In the genomic region with DNA sequence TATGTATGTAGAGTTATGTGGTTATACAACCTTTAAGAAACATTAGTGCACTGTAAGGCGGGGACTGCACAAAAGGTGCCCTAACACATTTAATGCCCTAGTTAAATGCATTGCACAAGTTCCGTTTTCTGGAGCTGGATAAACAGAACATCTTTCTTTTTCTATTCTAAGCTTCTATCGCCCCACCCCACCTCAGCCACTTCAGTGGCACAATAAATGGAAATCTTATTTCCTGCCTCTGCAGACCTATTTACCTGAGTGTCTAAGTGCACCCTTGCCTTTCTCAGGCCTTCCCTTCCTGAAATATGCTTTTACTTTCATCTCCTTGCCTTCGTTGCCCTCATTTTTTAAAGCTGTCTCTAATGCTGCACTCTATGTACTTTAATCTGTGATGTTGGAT, we compare ENCODE assay signal across 9 cellular contexts.
A peak's percentile ranks its signal among the peaks of the same experiment; 100 is the strongest.
DNase-seq lines count a peak whose midpoint lies in the region; ATAC-seq and TF ChIP-seq lines count a peak whose summit lies in the region.
"Had no signal": no experiment of that assay in that cellular context is flagged by ENCODE, and none has a peak within 500 bp of the region (broad histone marks: within the 10 kb centered on the region; RNA-seq: fewer than 3 reads in every experiment).

No MANE protein-coding gene starts in this region.

- peaks cover 82% of the 10 kb centered on the region for H3K79me2 ChIP-seq in mammary epithelial cell (ENCODE audit: insufficient read depth, low read length)

- peak overlapping the region in 1 of 3 experiments; percentile 14 for H3K4me3 ChIP-seq in mammary epithelial cell (replicated peaks in 1 of 3; ENCODE audit: insufficient read depth in 1 of 3, low read depth in 2 of 3, low read length in 3 of 3)
- no peak overlapping the region for H3K4me3 ChIP-seq in skin epidermis
- H3K4me3 ChIP-seq in ovary: no peak overlapping the region

- H3K4me1 ChIP-seq in mammary epithelial cell (ENCODE audit: insufficient read depth, low read length) (peaks cover 50% of the 10 kb centered on the region), ovary (ENCODE audit: insufficient read depth) (peaks cover 39% of the 10 kb centered on the region)

- H2AFZ ChIP-seq in mammary epithelial cell (ENCODE audit: low read depth, low read length): no peak overlapping the region

- H3K4me2 ChIP-seq in mammary epithelial cell (ENCODE audit: insufficient read depth, low read depth, low read length): peak overlapping the region; percentile 88

- H3K9me3 Mint-ChIP-seq in IgD-negative memory B cell: peaks cover 3 to 9% (median 7%) of the 10 kb centered on the region in 3 donors
- peaks cover 3% of the 10 kb centered on the region for H3K9me3 Mint-ChIP-seq in glutamatergic neuron (ENCODE audit: unreplicated experiment)

- H3K4me1 Mint-ChIP-seq in IgD-negative memory B cell (peaks cover 39 to 59% (median 43%) of the 10 kb centered on the region in 3 donors), glutamatergic neuron (ENCODE audit: low read depth, unreplicated experiment) (peaks cover 5% of the 10 kb centered on the region)

- H3K4me3 Mint-ChIP-seq in IgD-negative memory B cell (peak overlapping the region; percentile 18 to 88 (median 64)), glutamatergic neuron (ENCODE audit: unreplicated experiment) (no peak overlapping the region)

- BruUV-seq in mammary epithelial cell (replicated peaks; lab: Mats Ljungman, UMichigan): no TSS peak

- no peak overlapping the region for H3K9ac ChIP-seq in mammary epithelial cell (ENCODE audit: insufficient read depth, low read length)

- CTCF ChIA-PET in mammary epithelial cell (lab: Charles Lee; ENCODE audit: low non-redundant PET): no interaction called here

- in situ Hi-C loops in mammary epithelial cell (cut with MboI; ENCODE audit: low sequenced_read_pairs in 2 of 2): no loop called here

- no peak for ATAC-seq in GM19452 (IDR thresholded peaks at IDR 0.05; ENCODE audit: unreplicated experiment)
- ATAC-seq in GM19395 (IDR thresholded peaks at IDR 0.05; ENCODE audit: unreplicated experiment): no peak
- ATAC-seq: HCT116 had no signal

- H3K27me3 ChIP-seq in mammary epithelial cell (ENCODE audit: insufficient read depth, low read length) (no peaks in the 10 kb centered on the region), ovary (no peaks in the 10 kb centered on the region)

- peaks cover 14% of the 10 kb centered on the region for H3K9me3 ChIP-seq in mammary epithelial cell (replicated peaks; ENCODE audit: insufficient read depth, low read length)
- H3K9me3 ChIP-seq in ovary: no peaks in the 10 kb centered on the region

- intact Hi-C loops in mammary epithelial cell (cut with micrococcal nuclease): no loop called here
- intact Hi-C loops in ovary (cut with DNase I): loop anchor here in 1 of 4 donors (10.0 kb wide), 1 partner anchor 117 kb away; no protein-coding TSS in a partner anchor

- dilution Hi-C loops in mammary epithelial cell (cut with HindIII; ENCODE audit: low sequenced_read_pairs): no loop called here

- H3K27ac Mint-ChIP-seq in IgD-negative memory B cell (peak overlapping the region; percentile 43 to 93 (median 72)), glutamatergic neuron (ENCODE audit: unreplicated experiment) (no peak overlapping the region)

- H3K36me3 ChIP-seq in mammary epithelial cell (ENCODE audit: insufficient read depth, low read length) (no peaks in the 10 kb centered on the region), ovary (no peaks in the 10 kb centered on the region)

- H3K36me3 Mint-ChIP-seq in IgD-negative memory B cell: peaks cover 6% of the 10 kb centered on the region
- H3K36me3 Mint-ChIP-seq in glutamatergic neuron (ENCODE audit: unreplicated experiment): peaks cover 13% of the 10 kb centered on the region

- 31% methylated on average over 4 of the region's 4 CpGs for WGBS in mammary epithelial cell (ENCODE audit: low coverage, missing lambda C conversion rate)
- 61 to 73% (median 70%) methylated on average over 4 of the region's 4 CpGs for WGBS in ovary, 3 donors

- no peak for TF ChIP-seq EP300 in ovary (IDR thresholded peaks at IDR 0.05)

- no peaks in the 10 kb centered on the region for H4K20me1 ChIP-seq in mammary epithelial cell (ENCODE audit: insufficient read depth, low read length)

- peak overlapping the region; percentile 61 for H3K27ac ChIP-seq in mammary epithelial cell (ENCODE audit: insufficient read depth, low read depth, low read length)
- H3K27ac ChIP-seq in skin epidermis: peak overlapping the region in 17 of 21 experiments; percentile 23 to 89 (median 64)
- H3K27ac ChIP-seq in ovary: no peak overlapping the region

- peak; percentile 18 for DNase-seq in GM19240 (ENCODE audit: insufficient read length, low spot score)
- DNase-seq in mammary epithelial cell: no peak
- DNase-seq in ovary: no peak
- DNase-seq in glutamatergic neuron: no peak

- H3K27me3 Mint-ChIP-seq in IgD-negative memory B cell: no peaks in the 10 kb centered on the region
- peaks cover 4% of the 10 kb centered on the region for H3K27me3 Mint-ChIP-seq in glutamatergic neuron (ENCODE audit: unreplicated experiment)

- TF ChIP-seq POLR2A in ovary (IDR thresholded peaks at IDR 0.05): no peak

- no peak for TF ChIP-seq CTCF in mammary epithelial cell (conservative IDR thresholded peaks at IDR 0.05 in 1 of 2, IDR thresholded peaks at IDR 0.05 in 1 of 2; ENCODE audit: extremely low read depth in 1 of 2, insufficient read depth in 1 of 2, low read depth in 1 of 2, low read length in 2 of 2)
- no peak for TF ChIP-seq CTCF in ovary (IDR thresholded peaks at IDR 0.05)
- no peak for TF ChIP-seq CTCF in glutamatergic neuron (IDR thresholded peaks at IDR 0.05; ENCODE audit: partially characterized antibody, unreplicated experiment)

Comparison
In these comparisons a context has a peak if more than half of its experiments do, and no peak if none do; other contexts are left out.
1. H3K27ac ChIP-seq: peak in mammary epithelial cell (single experiment) and skin epidermis (17 of 21); none in ovary (0 of 2).